In the genomic region with DNA sequence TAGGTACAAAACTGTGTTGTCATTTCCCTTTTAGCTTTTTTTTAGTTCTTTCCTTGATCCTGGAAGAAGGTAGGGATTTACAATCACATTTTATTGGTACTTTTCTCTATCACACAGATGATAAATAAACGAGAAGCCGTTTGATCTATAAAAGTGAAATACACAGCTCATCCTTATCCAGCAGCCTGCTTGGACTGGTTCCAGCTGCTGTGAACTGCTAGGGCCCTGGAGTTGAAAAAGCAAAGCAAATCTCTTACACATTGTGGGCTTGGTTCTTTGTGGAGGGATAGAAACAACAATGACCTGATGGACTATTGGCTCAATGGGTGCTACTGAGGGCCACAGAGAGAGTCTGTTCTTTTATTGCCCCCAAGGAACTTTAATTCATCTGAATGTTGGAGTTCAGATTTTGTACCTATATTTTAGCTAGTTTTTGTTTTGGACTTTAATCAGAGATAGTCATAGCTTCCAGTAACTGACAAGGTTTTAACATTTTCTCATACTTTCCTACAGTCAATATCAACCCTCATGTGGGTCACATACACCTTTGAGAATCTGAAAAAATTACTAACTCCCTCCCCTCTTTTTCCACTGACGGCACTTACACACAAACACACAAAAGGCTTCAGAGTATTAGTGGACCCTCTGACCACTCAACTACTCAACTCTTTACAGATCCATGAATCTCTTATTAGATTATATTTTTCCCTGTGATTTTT, we compare ENCODE assay signal across 1 cellular context.
TF ChIP-seq lines count a peak whose summit lies in the region.

No MANE protein-coding gene starts in this region.

TF ChIP-seq in K562, 482 proteins besides CTCF, POLR2A, EP300 and RAD21 (continued from another document):
- TF ChIP-seq USF1 (CRISPR knock-in tag; IDR thresholded peaks at IDR 0.05) (no peak), POLR2G (IDR thresholded peaks at IDR 0.05; ENCODE audit: low read depth, low read length) (no peak), NFIC (IDR thresholded peaks at IDR 0.05) (peak; percentile 13; the same call in 1 of the 2 replicates)
TF ChIP-seq in K562: peak in this region for 2.
